ENCODE assay signal across 18 cellular contexts in the genomic region with DNA sequence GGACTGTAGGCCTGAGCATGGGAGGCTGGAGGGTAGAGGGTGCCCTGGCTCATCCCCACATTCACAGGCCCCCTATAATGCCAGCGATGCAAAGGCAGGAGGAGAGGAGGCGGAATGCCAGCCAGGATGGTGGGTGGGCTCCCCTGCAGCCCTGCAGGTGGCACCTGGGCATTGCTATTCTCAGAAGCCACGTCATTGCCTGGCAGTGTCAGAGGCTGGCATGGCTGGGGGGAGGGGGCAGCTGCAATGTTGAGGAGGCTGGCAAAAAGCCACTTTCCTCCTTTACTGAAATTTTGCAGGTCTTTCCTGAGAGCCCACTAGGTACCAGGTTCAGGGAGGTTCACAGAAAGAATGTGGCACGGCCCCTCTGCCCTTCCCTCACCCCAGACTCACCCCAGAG. TPM values are rescaled to one million over a fixed set of nuclear protein-coding genes. Genes with fewer than 3 reads are reported as not detected.
DNase-seq lines count a peak whose midpoint lies in the region; ATAC-seq and TF ChIP-seq lines count a peak whose summit lies in the region.
"Had no signal": no experiment of that assay in that cellular context is flagged by ENCODE, and none has a peak within 500 bp of the region (broad histone marks: within the 10 kb centered on the region; RNA-seq: fewer than 3 reads in every experiment).

No MANE protein-coding gene starts in this region.

- peaks cover 6 to 34% (median 18%) of the 10 kb centered on the region in 5 donors for H3K27me3 Mint-ChIP-seq in naive thymus-derived CD8-positive, alpha-beta T cell

- H3K9me3 Mint-ChIP-seq in naive thymus-derived CD8-positive, alpha-beta T cell = peaks cover 0 to 13% (median 3%) of the 10 kb centered on the region in 9 donors

- intact Hi-C loops in spleen (cut with DNase I; ENCODE audit: low total_unique reads) = no loop called here

- TF ChIP-seq CTCF in spleen (IDR thresholded peaks at IDR 0.05 in 8 of 11, conservative IDR thresholded peaks at IDR 0.05 in 3 of 11) = no peak

- peaks cover 0 to 14% (median 7%) of the 10 kb centered on the region in 8 donors for H3K9me3 ChIP-seq in spleen
- H3K9me3 ChIP-seq: Peyer's patch had no signal

- peaks cover 0 to 65% (median 0%) of the 10 kb centered on the region in 7 donors for H3K27me3 ChIP-seq in spleen (replicated peaks in 1 of 7)
- H3K27me3 ChIP-seq: Peyer's patch had no signal

- peaks cover 0 to 3% (median under 1%) of the 10 kb centered on the region in 6 donors for H3K4me1 ChIP-seq in spleen

- peaks cover 4 to 7% (median 6%) of the 10 kb centered on the region in 3 donors for H3K36me3 Mint-ChIP-seq in naive thymus-derived CD8-positive, alpha-beta T cell
- H3K36me3 Mint-ChIP-seq: CD14-positive monocyte had no signal

- H3K27ac ChIP-seq in spleen = no peak overlapping the region
- H3K27ac ChIP-seq: Peyer's patch had no signal

- peaks cover 2 to 6% (median 3%) of the 10 kb centered on the region in 4 donors for H3K4me1 Mint-ChIP-seq in naive thymus-derived CD8-positive, alpha-beta T cell
- H3K4me1 Mint-ChIP-seq: CD14-positive monocyte had no signal

- TF ChIP-seq POLR2A in spleen (IDR thresholded peaks at IDR 0.05) = no peak

- POLR2A ChIA-PET in naive thymus-derived CD8-positive, alpha-beta T cell (lab: Charles Lee) = no interaction called here

- H3K4me3 Mint-ChIP-seq in naive thymus-derived CD8-positive, alpha-beta T cell = no peak overlapping the region
- H3K4me3 Mint-ChIP-seq: CD14-positive monocyte had no signal

- 71 to 79% (median 74%) methylated on average over 3 to 4 of the region's 4 CpGs for WGBS in spleen, 5 donors

- no peak overlapping the region for H3K4me3 ChIP-seq in spleen
- H3K4me3 ChIP-seq: GM12878, Peyer's patch had no signal

- peak overlapping the region in 3 of 10 donors; percentile 27 to 69 (median 56) for H3K27ac Mint-ChIP-seq in naive thymus-derived CD8-positive, alpha-beta T cell
- H3K27ac Mint-ChIP-seq: CD14-positive monocyte, IgD-negative memory B cell had no signal

- DNase-seq in activated effector memory CD4-positive, alpha-beta T cell treated with anti-CD3 and anti-CD28 coated beads, Interleukin-2, amount 50 U/mL, for 16 hours = peak; percentile 57
- DNase-seq in activated effector memory CD4-positive, alpha-beta T cell treated with Interleukin-2 at 50 U/mL for 16 hours = no peak
- DNase-seq in NCI-H1105 treated with DMSO at 0.1 percent for 48 hours (lab: John Stamatoyannopoulos, UW) (peak; percentile 4), cerebellum (ENCODE audit: low spot score) (peak; percentile 69), spleen (peak; percentile 47), HUDEP-2 (lab: John Stamatoyannopoulos, UW; ENCODE audit: unreplicated experiment in 76 of 76) (no peak)
- no peak for DNase-seq in naive thymus-derived CD8-positive, alpha-beta T cell
- DNase-seq: COR-L47, HCEC 1CT, NCI-H146, NCI-H2107, NCI-H226, NCI-H69, Peyer's patch had no signal

- no peak for ATAC-seq in GM19035 (IDR thresholded peaks at IDR 0.05; ENCODE audit: unreplicated experiment)
- ATAC-seq in naive thymus-derived CD8-positive, alpha-beta T cell = no peak
- ATAC-seq: GM12878 had no signal

- H3K36me3 ChIP-seq in spleen = no peaks in the 10 kb centered on the region
- H3K36me3 ChIP-seq: Peyer's patch had no signal

RNA-seq across cellular contexts. Expression of gene RAB11FIP4, which starts 36.2 kb away (rescaled TPM):
- total RNA-seq in cerebellum = 27.8 TPM
- 10 to 100 TPM; 17.8 to 25.2 (median 22.3) TPM for total RNA-seq in spleen
- polyA plus RNA-seq in spleen = 1 to 10 TPM; 5.5 to 8.9 (median 5.8) TPM
- total RNA-seq in naive thymus-derived CD8-positive, alpha-beta T cell = 10 to 100 TPM; 49.7 to 51.1 TPM
- 10 to 100 TPM; 14.9 to 18.6 (median 17.5) TPM for polyA plus RNA-seq in naive thymus-derived CD8-positive, alpha-beta T cell

Comparison
In these comparisons a context has a peak if more than half of its experiments do, and no peak if none do; other contexts are left out.
1. DNase-seq: peak in activated effector memory CD4-positive, alpha-beta T cell treated with anti-CD3 and anti-CD28 coated beads, Interleukin-2, amount 50 U/mL, for 16 hours (single experiment), NCI-H1105 treated with DMSO at 0.1 percent for 48 hours (single experiment), cerebellum (single experiment) and spleen (single experiment); none in activated effector memory CD4-positive, alpha-beta T cell treated with Interleukin-2 at 50 U/mL for 16 hours (single experiment), HUDEP-2 (0 of 76) and naive thymus-derived CD8-positive, alpha-beta T cell (0 of 10).